In the genomic region with DNA sequence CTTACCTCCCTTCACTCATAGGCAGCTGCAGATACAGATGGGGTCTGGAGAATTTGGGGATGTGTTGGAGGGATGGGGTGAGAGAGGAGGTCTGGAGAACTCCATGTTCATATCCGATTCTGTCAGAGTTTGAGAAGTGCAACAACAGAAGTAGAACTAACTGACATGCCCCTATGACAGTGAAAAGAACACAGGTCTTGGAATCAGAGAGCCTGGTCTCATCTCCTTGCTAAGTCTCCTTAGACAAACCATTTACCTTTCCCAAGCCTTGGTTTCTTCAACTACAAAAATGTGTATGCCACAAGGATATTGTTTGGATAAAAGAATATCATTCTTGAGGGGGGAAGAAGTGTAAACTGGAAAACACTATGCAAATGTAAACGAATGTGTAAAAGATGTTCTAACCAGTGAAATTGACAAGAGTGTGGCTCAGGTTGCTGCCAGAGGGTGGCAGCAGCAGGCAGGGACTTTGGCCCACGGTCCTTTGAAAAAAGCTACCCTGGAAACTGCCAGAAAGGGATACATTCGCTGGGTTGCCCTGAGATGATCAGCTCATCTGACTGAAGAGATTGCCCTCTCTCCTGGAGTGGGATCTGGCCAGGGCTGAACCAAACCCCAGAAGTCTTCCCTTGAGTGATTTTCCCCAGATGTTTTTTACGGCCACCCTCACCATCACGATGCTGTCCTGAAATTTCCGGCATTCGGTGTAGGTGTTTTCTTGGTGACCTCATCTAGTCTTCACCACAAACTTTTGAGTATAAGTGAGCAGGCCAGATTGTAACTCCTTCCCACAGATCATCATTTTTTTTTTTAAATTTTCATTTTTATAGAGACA, we compare ENCODE assay signal across 1 cellular context.
A peak's percentile ranks its signal among the peaks of the same experiment; 100 is the strongest.
TF ChIP-seq lines count a peak whose summit lies in the region.

No MANE protein-coding gene starts in this region.

TF ChIP-seq in K562, 482 proteins besides CTCF, POLR2A, EP300 and RAD21 (continued from another document):
- TF ChIP-seq, protein P1, sequence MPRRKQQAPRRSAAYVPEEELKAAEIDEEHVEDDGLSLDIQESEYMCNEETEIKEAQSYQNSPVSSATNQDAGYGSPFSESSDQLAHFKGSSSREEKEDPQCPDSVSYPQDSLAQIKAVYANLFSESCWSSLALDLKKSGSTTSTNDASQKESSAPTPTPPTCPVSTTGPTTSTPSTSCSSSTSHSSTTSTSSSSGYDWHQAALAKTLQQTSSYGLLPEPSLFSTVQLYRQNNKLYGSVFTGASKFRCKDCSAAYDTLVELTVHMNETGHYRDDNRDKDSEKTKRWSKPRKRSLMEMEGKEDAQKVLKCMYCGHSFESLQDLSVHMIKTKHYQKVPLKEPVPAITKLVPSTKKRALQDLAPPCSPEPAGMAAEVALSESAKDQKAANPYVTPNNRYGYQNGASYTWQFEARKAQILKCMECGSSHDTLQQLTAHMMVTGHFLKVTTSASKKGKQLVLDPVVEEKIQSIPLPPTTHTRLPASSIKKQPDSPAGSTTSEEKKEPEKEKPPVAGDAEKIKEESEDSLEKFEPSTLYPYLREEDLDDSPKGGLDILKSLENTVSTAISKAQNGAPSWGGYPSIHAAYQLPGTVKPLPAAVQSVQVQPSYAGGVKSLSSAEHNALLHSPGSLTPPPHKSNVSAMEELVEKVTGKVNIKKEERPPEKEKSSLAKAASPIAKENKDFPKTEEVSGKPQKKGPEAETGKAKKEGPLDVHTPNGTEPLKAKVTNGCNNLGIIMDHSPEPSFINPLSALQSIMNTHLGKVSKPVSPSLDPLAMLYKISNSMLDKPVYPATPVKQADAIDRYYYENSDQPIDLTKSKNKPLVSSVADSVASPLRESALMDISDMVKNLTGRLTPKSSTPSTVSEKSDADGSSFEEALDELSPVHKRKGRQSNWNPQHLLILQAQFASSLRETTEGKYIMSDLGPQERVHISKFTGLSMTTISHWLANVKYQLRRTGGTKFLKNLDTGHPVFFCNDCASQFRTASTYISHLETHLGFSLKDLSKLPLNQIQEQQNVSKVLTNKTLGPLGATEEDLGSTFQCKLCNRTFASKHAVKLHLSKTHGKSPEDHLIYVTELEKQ (CRISPR knock-in tag; IDR thresholded peaks at IDR 0.05) = no peak
- TF ChIP-seq ZNF24 (IDR thresholded peaks at IDR 0.05) = 0 out of 2 replicates have a peak, but pooled peaks have one; percentile 21
- TF ChIP-seq, protein P2, sequence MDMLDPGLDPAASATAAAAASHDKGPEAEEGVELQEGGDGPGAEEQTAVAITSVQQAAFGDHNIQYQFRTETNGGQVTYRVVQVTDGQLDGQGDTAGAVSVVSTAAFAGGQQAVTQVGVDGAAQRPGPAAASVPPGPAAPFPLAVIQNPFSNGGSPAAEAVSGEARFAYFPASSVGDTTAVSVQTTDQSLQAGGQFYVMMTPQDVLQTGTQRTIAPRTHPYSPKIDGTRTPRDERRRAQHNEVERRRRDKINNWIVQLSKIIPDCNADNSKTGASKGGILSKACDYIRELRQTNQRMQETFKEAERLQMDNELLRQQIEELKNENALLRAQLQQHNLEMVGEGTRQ (CRISPR knock-in tag; IDR thresholded peaks at IDR 0.05) = no peak
- TF ChIP-seq SPI1 (IDR thresholded peaks at IDR 0.05; ENCODE audit: borderline replicate concordance, low read depth, low read length) = no peak
- TF ChIP-seq JUND (IDR thresholded peaks at IDR 0.05; ENCODE audit: borderline replicate concordance, low read depth, low read length) = peak; percentile 28; the same call in 1 of the 2 replicates
- peak; percentile 23; the same call in 1 of the 3 replicates for TF ChIP-seq JUND (tag; IDR thresholded peaks at IDR 0.05; ENCODE audit: borderline replicate concordance, low read depth, low read length)
- TF ChIP-seq, protein P3, sequence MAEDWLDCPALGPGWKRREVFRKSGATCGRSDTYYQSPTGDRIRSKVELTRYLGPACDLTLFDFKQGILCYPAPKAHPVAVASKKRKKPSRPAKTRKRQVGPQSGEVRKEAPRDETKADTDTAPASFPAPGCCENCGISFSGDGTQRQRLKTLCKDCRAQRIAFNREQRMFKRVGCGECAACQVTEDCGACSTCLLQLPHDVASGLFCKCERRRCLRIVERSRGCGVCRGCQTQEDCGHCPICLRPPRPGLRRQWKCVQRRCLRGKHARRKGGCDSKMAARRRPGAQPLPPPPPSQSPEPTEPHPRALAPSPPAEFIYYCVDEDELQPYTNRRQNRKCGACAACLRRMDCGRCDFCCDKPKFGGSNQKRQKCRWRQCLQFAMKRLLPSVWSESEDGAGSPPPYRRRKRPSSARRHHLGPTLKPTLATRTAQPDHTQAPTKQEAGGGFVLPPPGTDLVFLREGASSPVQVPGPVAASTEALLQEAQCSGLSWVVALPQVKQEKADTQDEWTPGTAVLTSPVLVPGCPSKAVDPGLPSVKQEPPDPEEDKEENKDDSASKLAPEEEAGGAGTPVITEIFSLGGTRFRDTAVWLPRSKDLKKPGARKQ (CRISPR knock-in tag; IDR thresholded peaks at IDR 0.05) = no peak
- TF ChIP-seq NR2C1 (IDR thresholded peaks at IDR 0.05) = no peak
- TF ChIP-seq NR2C1 (tag; IDR thresholded peaks at IDR 0.05) = no peak
